In the genomic region with DNA sequence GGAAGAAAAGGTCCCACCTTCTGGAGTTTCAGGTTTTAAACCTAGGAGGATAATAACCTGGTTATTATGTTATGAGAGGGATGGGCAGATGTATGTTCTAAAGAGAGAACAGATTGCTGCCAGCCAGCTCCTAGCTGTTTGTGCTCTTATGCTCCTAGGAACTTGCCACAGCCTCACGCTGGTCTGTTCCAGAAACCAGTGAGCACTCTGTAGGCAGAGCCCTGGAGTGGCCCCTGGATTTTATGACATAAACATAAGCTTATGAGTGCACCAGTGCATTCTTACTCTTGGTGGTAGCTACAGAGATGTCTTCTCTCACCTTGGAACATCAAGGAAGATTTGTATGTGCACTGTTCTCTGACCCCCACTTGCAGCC, we compare ENCODE assay signal across 2 cellular contexts.
TF ChIP-seq lines count a peak whose summit lies in the region.

No MANE protein-coding gene starts in this region.

TF ChIP-seq in IMR-90, 13 proteins besides CTCF, POLR2A, EP300 and RAD21:
- TF ChIP-seq FOS (IDR thresholded peaks at IDR 0.05; ENCODE audit: low read depth, low read length) (no peak), MXI1 (IDR thresholded peaks at IDR 0.05; ENCODE audit: borderline replicate concordance, low read depth, low read length) (no peak), CHD1 (IDR thresholded peaks at IDR 0.05; ENCODE audit: low read depth, low read length) (no peak)

TF ChIP-seq in SK-N-SH treated with all-trans-retinoic acid at 6 μM for 48 hours, 23 proteins besides CTCF, POLR2A, EP300 and RAD21:
- no peak for TF ChIP-seq ZFP3 (CRISPR knock-in tag; IDR thresholded peaks at IDR 0.05)
- TF ChIP-seq ZC3H10 (CRISPR knock-in tag; IDR thresholded peaks at IDR 0.05): no peak
- TF ChIP-seq ZNF8 (CRISPR knock-in tag; IDR thresholded peaks at IDR 0.05): no peak
